8 cellular contexts compared by ENCODE assay signal in genomic region chr15:40100947-40101905, GRCh38. TPM values are rescaled to one million over a fixed set of nuclear protein-coding genes. Genes with fewer than 3 reads are reported as not detected.
A peak's percentile ranks its signal among the peaks of the same experiment; 100 is the strongest.
DNase-seq lines count a peak whose midpoint lies in the region; ATAC-seq and TF ChIP-seq lines count a peak whose summit lies in the region.

No MANE protein-coding gene starts in this region.

- no peaks in the 10 kb centered on the region for H3K27me3 Mint-ChIP-seq in activated naive CD8-positive, alpha-beta T cell treated with anti-CD3 and anti-CD28 coated beads, Interleukin-2, amount 50 U/mL, for 24 hours

- H3K36me3 Mint-ChIP-seq in activated naive CD8-positive, alpha-beta T cell treated with anti-CD3 and anti-CD28 coated beads, Interleukin-2, amount 50 U/mL, for 24 hours (ENCODE audit: low read depth) = no peaks in the 10 kb centered on the region

- H3K4me2 ChIP-seq in KMS-11 = peak overlapping the region; percentile 81
- H3K4me2 ChIP-seq in osteoblast (ENCODE audit: insufficient read depth, low read length) = no peak overlapping the region

- H2AFZ ChIP-seq in KMS-11 (ENCODE audit: low read depth) = no peak overlapping the region
- no peak overlapping the region for H2AFZ ChIP-seq in osteoblast (ENCODE audit: low read length)

- H3K9me3 Mint-ChIP-seq in activated naive CD8-positive, alpha-beta T cell treated with anti-CD3 and anti-CD28 coated beads, Interleukin-2, amount 50 U/mL, for 24 hours = no peaks in the 10 kb centered on the region

- no peak for ATAC-seq in activated naive CD8-positive, alpha-beta T cell treated with anti-CD3 and anti-CD28 coated beads, Interleukin-2, amount 50 U/mL, for 24 hours
- ATAC-seq in HG02678 (IDR thresholded peaks at IDR 0.05; ENCODE audit: unreplicated experiment) = no peak

- H3K79me2 ChIP-seq in KMS-11 (ENCODE audit: insufficient read depth, low read depth) (peaks cover 40% of the 10 kb centered on the region; the same call in 1 of the 2 replicates), osteoblast (ENCODE audit: insufficient read depth, low read length) (no peaks in the 10 kb centered on the region)

- H3K9me3 ChIP-seq in osteoblast (ENCODE audit: low read depth, low read length) = no peaks in the 10 kb centered on the region
- H3K9me3 ChIP-seq in BE2C = no peaks in the 10 kb centered on the region

- H3K4me3 Mint-ChIP-seq in activated naive CD8-positive, alpha-beta T cell treated with anti-CD3 and anti-CD28 coated beads, Interleukin-2, amount 50 U/mL, for 24 hours = peak overlapping the region; percentile 49

- H3K4me3 ChIP-seq in KMS-11 (IDR thresholded peaks at IDR 0.05; ENCODE audit: insufficient read depth, low read depth, low read length) (no peak overlapping the region), osteoblast (ENCODE audit: insufficient read depth, low read length) (no peak overlapping the region), BE2C (ENCODE audit: low read depth, low read length) (no peak overlapping the region)

- peak overlapping the region; percentile 78 for H3K27ac Mint-ChIP-seq in activated naive CD8-positive, alpha-beta T cell treated with anti-CD3 and anti-CD28 coated beads, Interleukin-2, amount 50 U/mL, for 24 hours

- H3K9ac ChIP-seq in KMS-11 = no peak overlapping the region; the same call in 1 of the 2 replicates

- TF ChIP-seq CTCF in KMS-11 (conservative IDR thresholded peaks at IDR 0.05; ENCODE audit: low read depth, low read length) (no peak), osteoblast (IDR thresholded peaks at IDR 0.05; ENCODE audit: extremely low read depth, low read depth, low read length) (no peak), BE2C (IDR thresholded peaks at IDR 0.05; ENCODE audit: low read depth, low read length) (no peak)

- no peaks in the 10 kb centered on the region for H4K20me1 ChIP-seq in KMS-11 (ENCODE audit: insufficient read depth)
- peaks cover 3% of the 10 kb centered on the region for H4K20me1 ChIP-seq in osteoblast (ENCODE audit: insufficient read depth, low read length)

- H3K27ac ChIP-seq in KMS-11 = peak overlapping the region; percentile 99
- no peak overlapping the region for H3K27ac ChIP-seq in osteoblast (ENCODE audit: low read depth, low read length)

- H3K4me1 Mint-ChIP-seq in activated naive CD8-positive, alpha-beta T cell treated with anti-CD3 and anti-CD28 coated beads, Interleukin-2, amount 50 U/mL, for 24 hours = peaks cover 91% of the 10 kb centered on the region

- H3K36me3 ChIP-seq in KMS-11 (ENCODE audit: insufficient read depth) (no peaks in the 10 kb centered on the region), osteoblast (ENCODE audit: insufficient read depth, low read length) (no peaks in the 10 kb centered on the region), BE2C (no peaks in the 10 kb centered on the region)

- DNase-seq in CD1c-positive myeloid dendritic cell (ENCODE audit: extremely low spot score) = peak; percentile 64
- no peak for DNase-seq in activated naive CD8-positive, alpha-beta T cell treated with anti-CD3 and anti-CD28 coated beads, Interleukin-2, amount 50 U/mL, for 24 hours
- peak; percentile 76 for DNase-seq in osteoblast (ENCODE audit: insufficient read length, low spot score, missing footprints)
- DNase-seq in medulla oblongata (ENCODE audit: extremely low spot score) = no peak
- no peak for DNase-seq in NCI-H1694 (lab: John Stamatoyannopoulos, UW)
- DNase-seq in BE2C = no peak

- H3K4me1 ChIP-seq in KMS-11 (ENCODE audit: low read depth, poor library complexity, severe bottlenecking) = peaks cover 99% of the 10 kb centered on the region
- H3K4me1 ChIP-seq in osteoblast (ENCODE audit: insufficient read depth, low read length) = peaks cover 49% of the 10 kb centered on the region
- H3K4me1 ChIP-seq in BE2C = peaks cover 58% of the 10 kb centered on the region

- H3K27me3 ChIP-seq in KMS-11 (ENCODE audit: insufficient read depth, low read depth) (no peaks in the 10 kb centered on the region), osteoblast (ENCODE audit: insufficient read depth, low read length) (no peaks in the 10 kb centered on the region), BE2C (no peaks in the 10 kb centered on the region)

RNA-seq across cellular contexts. Expression of gene BMF, which starts 7.5 kb away (rescaled TPM):
- total RNA-seq in osteoblast = 8.0 TPM in 2 replicates
- polyA plus RNA-seq in BE2C (2012; ENCODE audit: insufficient read depth, insufficient read length, low read depth) = 17.1 TPM

RNA-seq across cellular contexts. Expression of gene BUB1B, which starts 59.6 kb away (rescaled TPM):
- 2.2 and 4.1 TPM in 2 replicates for total RNA-seq in osteoblast
- 7.8 TPM for polyA plus RNA-seq in BE2C (2012; ENCODE audit: insufficient read depth, insufficient read length, low read depth)

Comparison
In these comparisons a context has a peak if more than half of its experiments do, and no peak if none do; other contexts are left out.
1. DNase-seq: peak in CD1c-positive myeloid dendritic cell (single experiment) and osteoblast (single experiment); none in activated naive CD8-positive, alpha-beta T cell treated with anti-CD3 and anti-CD28 coated beads, Interleukin-2, amount 50 U/mL, for 24 hours (single experiment), medulla oblongata (single experiment), NCI-H1694 (single experiment) and BE2C (single experiment).